In the genomic region with DNA sequence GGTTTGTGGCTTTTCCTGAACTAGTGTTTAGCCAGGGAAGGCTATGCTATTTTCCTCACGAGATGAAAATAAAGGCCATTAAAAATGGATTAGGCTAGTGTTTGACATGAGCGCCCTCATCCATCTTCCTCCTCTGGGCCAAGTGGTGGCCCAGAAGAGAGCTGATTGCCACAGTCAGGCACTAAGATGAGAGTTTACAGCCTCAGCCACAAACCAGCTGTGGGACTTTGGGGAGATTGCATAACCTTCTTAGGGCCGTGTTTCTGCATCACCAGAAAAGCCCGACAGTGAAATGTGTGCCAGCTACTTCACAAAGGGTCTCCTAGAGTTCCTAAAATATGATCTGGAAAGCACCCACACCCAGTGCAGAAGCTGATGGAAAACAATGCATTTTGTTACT, we compare ENCODE assay signal across 18 cellular contexts. TPM values are rescaled to one million over a fixed set of nuclear protein-coding genes. Genes with fewer than 3 reads are reported as not detected.
DNase-seq lines count a peak whose midpoint lies in the region; ATAC-seq and TF ChIP-seq lines count a peak whose summit lies in the region.
"Had no signal": no experiment of that assay in that cellular context is flagged by ENCODE, and none has a peak within 500 bp of the region (broad histone marks: within the 10 kb centered on the region; RNA-seq: fewer than 3 reads in every experiment).

No MANE protein-coding gene starts in this region.

- no peak overlapping the region for H3K23ac ChIP-seq in mesenchymal stem cell (ENCODE audit: low read length in 2 of 2)

- no peaks in the 10 kb centered on the region for H3K36me3 ChIP-seq in BLaER1 treated with 17β-estradiol and CSF1 and Interleukin-3, amounts not matched to agents 10 nM and 100 nM
- H3K36me3 ChIP-seq in mesenchymal stem cell (ENCODE audit: control insufficient read depth in 1 of 2, insufficient read depth in 2 of 2, low read depth in 1 of 2, low read length in 2 of 2) = no peaks in the 10 kb centered on the region

- H4K91ac ChIP-seq in mesenchymal stem cell (ENCODE audit: low read length) = no peak overlapping the region

- POLR2A ChIA-PET in CD4-positive, alpha-beta T cell (lab: Charles Lee) = no interaction called here

- H2BK5ac ChIP-seq in mesenchymal stem cell (ENCODE audit: low read depth, low read length, poor library complexity, severe bottlenecking) = no peak overlapping the region

- H3K27me3 ChIP-seq in BLaER1 treated with 17β-estradiol and CSF1 and Interleukin-3, amounts not matched to agents 10 nM and 100 nM = no peaks in the 10 kb centered on the region
- H3K27me3 ChIP-seq in mesenchymal stem cell (ENCODE audit: control insufficient read depth in 1 of 2, insufficient read depth in 1 of 2, low read length in 2 of 2) = peaks cover 0 to 8% of the 10 kb centered on the region in 2 experiments
- H3K27me3 ChIP-seq in CD4-positive, alpha-beta T cell (ENCODE audit: control insufficient read depth, insufficient read depth, low read length) = no peaks in the 10 kb centered on the region

- H3K9me3 ChIP-seq in BLaER1 treated with 17β-estradiol and CSF1 and Interleukin-3, amounts not matched to agents 10 nM and 100 nM (replicated peaks in 1 of 11) = no peaks in the 10 kb centered on the region
- H3K9me3 ChIP-seq in mesenchymal stem cell (ENCODE audit: control insufficient read depth, low read length) = no peaks in the 10 kb centered on the region
- H3K9me3 ChIP-seq in CD4-positive, alpha-beta T cell (ENCODE audit: control insufficient read depth, low read length) = no peaks in the 10 kb centered on the region

- peaks cover 0 to 28% (median 22%) of the 10 kb centered on the region in 10 experiments; a peak in 18 of 20 replicates for H3K4me1 ChIP-seq in BLaER1 treated with 17β-estradiol and CSF1 and Interleukin-3, amounts not matched to agents 10 nM and 100 nM
- no peaks in the 10 kb centered on the region for H3K4me1 ChIP-seq in mesenchymal stem cell (ENCODE audit: control insufficient read depth, insufficient read depth, low read depth, low read length)

- H2AK5ac ChIP-seq in mesenchymal stem cell (ENCODE audit: low read length, severe bottlenecking) = no peak overlapping the region

- no peak overlapping the region for H3K27ac Mint-ChIP-seq in chondrocyte (ENCODE audit: unreplicated experiment)
- H3K27ac Mint-ChIP-seq in CD4-positive, alpha-beta T cell = no peak overlapping the region
- H3K27ac Mint-ChIP-seq: activated T-helper 1 cell treated with anti-CD3 and anti-CD28 coated beads, Interleukin-12 subunit alpha, Interleukin-12 subunit beta, Interleukin-2, Interleukin-4 antibody, amounts not matched to agents 30 ng/mL and 10 ng/mL and 1 ng/mL, durations not matched to agents 14 hours and 24 hours and 36 hours had no signal

- DNase-seq in NB4 (ENCODE audit: low read depth) = peak; percentile 87
- DNase-seq in cardiac fibroblast (ENCODE audit: low read depth in 2 of 2) = peak; percentile 53 to 65
- DNase-seq in mesenchymal stem cell = peak; percentile 77
- DNase-seq in chondrocyte (ENCODE audit: low spot score) = no peak
- no peak for DNase-seq in CD4-positive, alpha-beta T cell
- no peak for DNase-seq in Ammon's horn (ENCODE audit: low spot score)
- DNase-seq: activated CD4-positive, alpha-beta T cell treated with anti-CD3 and anti-CD28 coated beads, Interleukin-2, amount 50 U/mL, for 1 hour; amygdala; C1 segment of cervical spinal cord; KBM-7; kidney glomerular epithelial cell; retina; stimulated activated naive CD4-positive, alpha-beta T cell treated with Interleukin-2 at 50 U/mL for 16 hours had no signal

- no peak overlapping the region for H3K14ac ChIP-seq in mesenchymal stem cell (ENCODE audit: low read length in 2 of 2)

- peak overlapping the region in 9 of 11 experiments; percentile 3 to 71 (median 52); a peak in 16 of 22 replicates for H3K27ac ChIP-seq in BLaER1 treated with 17β-estradiol and CSF1 and Interleukin-3, amounts not matched to agents 10 nM and 100 nM
- H3K27ac ChIP-seq in mesenchymal stem cell (ENCODE audit: low read length, poor library complexity, severe bottlenecking) = no peak overlapping the region
- H3K27ac ChIP-seq in CD4-positive, alpha-beta T cell (ENCODE audit: low read depth, low read length) = no peak overlapping the region

- TF ChIP-seq CTCF in NB4 (IDR thresholded peaks at IDR 0.05; ENCODE audit: low read depth, low read length) (no peak), cardiac fibroblast (IDR thresholded peaks at IDR 0.05; ENCODE audit: low read depth, low read length) (no peak), chondrocyte (IDR thresholded peaks at IDR 0.05) (no peak)
- TF ChIP-seq CTCF in CD4-positive, alpha-beta T cell (IDR thresholded peaks at IDR 0.05) = no peak

- no peak overlapping the region for H2AFZ ChIP-seq in mesenchymal stem cell (ENCODE audit: low read depth, low read length)

- H3K4me2 ChIP-seq in BLaER1 treated with 17β-estradiol and CSF1 and Interleukin-3, amounts not matched to agents 10 nM and 100 nM = peak overlapping the region; percentile 19 to 70 (median 49); a peak in 21 of 22 replicates
- H3K4me2 ChIP-seq in mesenchymal stem cell (ENCODE audit: low read length, poor library complexity, severe bottlenecking) = no peak overlapping the region

- no peaks in the 10 kb centered on the region for H3K27me3 Mint-ChIP-seq in chondrocyte (ENCODE audit: low read depth)
- peaks cover 33% of the 10 kb centered on the region for H3K27me3 Mint-ChIP-seq in CD4-positive, alpha-beta T cell

- H3K9me3 Mint-ChIP-seq in chondrocyte (ENCODE audit: low read depth) = no peaks in the 10 kb centered on the region
- H3K9me3 Mint-ChIP-seq in CD4-positive, alpha-beta T cell = no peaks in the 10 kb centered on the region
- H3K9me3 Mint-ChIP-seq: activated T-helper 1 cell treated with anti-CD3 and anti-CD28 coated beads, Interleukin-12 subunit alpha, Interleukin-12 subunit beta, Interleukin-2, Interleukin-4 antibody, amounts not matched to agents 30 ng/mL and 10 ng/mL and 1 ng/mL, durations not matched to agents 14 hours and 24 hours and 36 hours had no signal

- H3K79me1 ChIP-seq in mesenchymal stem cell (replicated peaks; ENCODE audit: low read length, poor library complexity, severe bottlenecking) = no peaks in the 10 kb centered on the region

- CTCF ChIA-PET in CD4-positive, alpha-beta T cell (lab: Charles Lee) = no interaction called here

- no peak overlapping the region for H2BK12ac ChIP-seq in mesenchymal stem cell (ENCODE audit: low read length in 2 of 2)

- H3K18ac ChIP-seq in mesenchymal stem cell (ENCODE audit: low read depth in 1 of 2, low read length in 2 of 2) = no peak overlapping the region

- peak overlapping the region in 3 of 11 experiments; percentile 16 to 43 (median 31); a peak in 3 of 22 replicates for H3K9ac ChIP-seq in BLaER1 treated with 17β-estradiol and CSF1 and Interleukin-3, amounts not matched to agents 10 nM and 100 nM
- H3K9ac ChIP-seq in mesenchymal stem cell (ENCODE audit: low read length) = peak overlapping the region; percentile 39

- H3K4me3 Mint-ChIP-seq in chondrocyte (ENCODE audit: unreplicated experiment) = no peak overlapping the region
- H3K4me3 Mint-ChIP-seq in CD4-positive, alpha-beta T cell = no peak overlapping the region
- H3K4me3 Mint-ChIP-seq: activated T-helper 1 cell treated with anti-CD3 and anti-CD28 coated beads, Interleukin-12 subunit alpha, Interleukin-12 subunit beta, Interleukin-2, Interleukin-4 antibody, amounts not matched to agents 30 ng/mL and 10 ng/mL and 1 ng/mL, durations not matched to agents 14 hours and 24 hours and 36 hours had no signal

- no peak for TF ChIP-seq POLR2A in NB4 (IDR thresholded peaks at IDR 0.05; ENCODE audit: extremely low read depth, insufficient read length)

- H2BK120ac ChIP-seq in mesenchymal stem cell (ENCODE audit: low read depth, low read length) = no peak overlapping the region

- H3K36me3 Mint-ChIP-seq in chondrocyte (ENCODE audit: low read depth) = no peaks in the 10 kb centered on the region
- no peaks in the 10 kb centered on the region for H3K36me3 Mint-ChIP-seq in CD4-positive, alpha-beta T cell (ENCODE audit: low read depth)

- H3K4ac ChIP-seq in mesenchymal stem cell (ENCODE audit: low read depth in 1 of 2, low read length in 2 of 2) = no peak overlapping the region

- H4K20me1 ChIP-seq in BLaER1 treated with 17β-estradiol and CSF1 and Interleukin-3, amounts not matched to agents 10 nM and 100 nM = no peaks in the 10 kb centered on the region

- 45% methylated on average over 4 of the region's 4 CpGs for WGBS in mesenchymal stem cell

- intact Hi-C loops in CD4-positive, alpha-beta T cell (cut with DNase I, micrococcal nuclease) = no loop called here

- no peak overlapping the region for H2BK15ac ChIP-seq in mesenchymal stem cell (ENCODE audit: low read depth, poor library complexity, severe bottlenecking)

- no peak overlapping the region for H4K8ac ChIP-seq in mesenchymal stem cell (ENCODE audit: low read length)

- no peak overlapping the region for H3K4me3 ChIP-seq in BLaER1 treated with 17β-estradiol and CSF1 and Interleukin-3, amounts not matched to agents 10 nM and 100 nM
- H3K4me3 ChIP-seq in NB4 (ENCODE audit: low read depth, low read length) (no peak overlapping the region), cardiac fibroblast (replicated peaks in 1 of 2; ENCODE audit: low read depth in 2 of 2, low read length in 2 of 2) (no peak overlapping the region), mesenchymal stem cell (ENCODE audit: insufficient read depth in 1 of 2, low read depth in 1 of 2, low read length in 2 of 2) (no peak overlapping the region)

- no peak for ATAC-seq in HG03439 (IDR thresholded peaks at IDR 0.05; ENCODE audit: unreplicated experiment)
- ATAC-seq in CD4-positive, alpha-beta T cell (ENCODE audit: poor library complexity) = no peak
- ATAC-seq: Panc1 had no signal

- H3K4me1 Mint-ChIP-seq in chondrocyte (ENCODE audit: low read depth) = no peaks in the 10 kb centered on the region
- no peaks in the 10 kb centered on the region for H3K4me1 Mint-ChIP-seq in CD4-positive, alpha-beta T cell (ENCODE audit: low read depth)

RNA-seq across cellular contexts. Expression of a gene that starts 42.3 kb away (rescaled TPM):
- polyA plus RNA-seq in mesenchymal stem cell (2013, experiment 1 of 2) = 11.7 TPM
- 11.7 TPM for polyA plus RNA-seq in mesenchymal stem cell (2013, experiment 2 of 2)
- 1.1 to 2.3 TPM (median 1.8 TPM) in 3 replicates for total RNA-seq in chondrocyte
- total RNA-seq in CD4-positive, alpha-beta T cell = not detected
- total RNA-seq: activated T-helper 1 cell treated with anti-CD3 and anti-CD28 coated beads, Interleukin-12 subunit alpha, Interleukin-12 subunit beta, Interleukin-2, Interleukin-4 antibody, amounts not matched to agents 30 ng/mL and 10 ng/mL and 1 ng/mL, durations not matched to agents 14 hours and 24 hours and 36 hours; T-helper 2 cell treated with Interferon-gamma antibody and Interleukin-4, amounts not matched to agents 100 ng/mL and 5 ng/mL, for 36 hours had no signal

Comparison
In these comparisons a context has a peak if more than half of its experiments do, and no peak if none do; other contexts are left out.
1. H3K27ac ChIP-seq: peak in BLaER1 treated with 17β-estradiol and CSF1 and Interleukin-3, amounts not matched to agents 10 nM and 100 nM (9 of 11); none in mesenchymal stem cell (single experiment) and CD4-positive, alpha-beta T cell (single experiment).
2. DNase-seq: peak in NB4 (single experiment), cardiac fibroblast (2 of 2) and mesenchymal stem cell (single experiment); none in chondrocyte (single experiment), CD4-positive, alpha-beta T cell (0 of 10) and Ammon's horn (single experiment).